Comparison of ENCODE assay signal across 15 cellular contexts in the genomic region with DNA sequence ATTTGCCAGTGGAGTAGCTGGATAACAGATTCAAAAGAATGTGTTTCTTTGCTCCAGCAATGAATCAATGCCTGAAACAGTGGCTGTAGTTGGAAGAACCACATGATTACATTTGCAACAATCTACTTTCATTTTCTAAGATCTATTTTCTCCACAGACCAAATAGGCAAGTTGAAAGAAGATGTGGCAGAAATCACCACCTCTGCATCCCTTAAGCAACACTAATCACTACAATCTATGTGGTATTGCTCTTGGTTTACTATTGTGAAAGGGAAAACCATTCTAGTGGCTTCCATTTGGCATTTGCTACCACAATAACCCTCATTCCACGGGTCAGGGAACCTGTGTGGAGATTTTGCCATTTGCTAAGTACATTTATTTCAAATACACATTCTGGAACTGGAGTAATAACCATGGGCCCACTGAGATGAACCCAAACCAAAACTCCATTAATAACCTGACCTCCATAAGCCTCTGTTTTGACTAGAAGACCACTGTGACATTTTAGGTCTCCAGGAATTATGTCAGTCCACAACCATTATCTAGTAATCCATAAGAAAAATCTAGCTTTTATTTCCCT.
DNase-seq lines count a peak whose midpoint lies in the region; ATAC-seq, FAIRE-seq and TF ChIP-seq lines count a peak whose summit lies in the region.
"Had no signal": no experiment of that assay in that cellular context is flagged by ENCODE, and none has a peak within 500 bp of the region (broad histone marks: within the 10 kb centered on the region; RNA-seq: fewer than 3 reads in every experiment).

No MANE protein-coding gene starts in this region.

- H3K9me3 ChIP-seq in DND-41 (ENCODE audit: insufficient read depth, low read length, severe bottlenecking) (no peaks in the 10 kb centered on the region), WERI-Rb-1 (ENCODE audit: severe bottlenecking) (peaks cover 2% of the 10 kb centered on the region), pancreas (no peaks in the 10 kb centered on the region)
- H3K9me3 ChIP-seq: prostate gland, tibial nerve had no signal

- H3K27ac ChIP-seq in DND-41 (ENCODE audit: low read length) (no peak overlapping the region; the same call in 1 of the 2 replicates), WERI-Rb-1 (peak overlapping the region; percentile 72), pancreas (no peak overlapping the region)
- H3K27ac ChIP-seq: cardiac muscle cell, prostate gland, tibial nerve had no signal

- no peak for FAIRE-seq in pancreas (lab: Jason Lieb, UNC)
- FAIRE-seq: H54 had no signal

- H3K27me3 ChIP-seq in DND-41 (ENCODE audit: insufficient read depth, low read length, poor library complexity), result no peaks in the 10 kb centered on the region
- H3K27me3 ChIP-seq in WERI-Rb-1 (ENCODE audit: insufficient read depth, low read depth, severe bottlenecking), result no peaks in the 10 kb centered on the region
- no peaks in the 10 kb centered on the region for H3K27me3 ChIP-seq in pancreas
- H3K27me3 ChIP-seq: cardiac muscle cell, heart left ventricle, tibial nerve had no signal

- H4K20me1 ChIP-seq in DND-41 (ENCODE audit: insufficient read depth, low read length), result no peaks in the 10 kb centered on the region

- H3K4me1 ChIP-seq in DND-41 (ENCODE audit: insufficient read depth, low read length), result peaks cover 17% of the 10 kb centered on the region
- H3K4me1 ChIP-seq in pancreas, result no peaks in the 10 kb centered on the region
- H3K4me1 ChIP-seq: prostate gland had no signal

- H3K4me3 ChIP-seq in DND-41 (ENCODE audit: low read depth in 1 of 2, low read length in 2 of 2) (peak overlapping the region in 1 of 2 experiments; percentile 25; a peak in 1 of 4 replicates), WERI-Rb-1 (ENCODE audit: low read depth, low read length) (no peak overlapping the region), pancreas (no peak overlapping the region)
- H3K4me3 ChIP-seq: cardiac muscle cell, heart left ventricle, prostate gland, tibial nerve had no signal

- ATAC-seq in DND-41 (ENCODE audit: insufficient read depth, low read depth), result peak; percentile 88
- ATAC-seq in HG02885 (IDR thresholded peaks at IDR 0.05; ENCODE audit: poor library complexity, unreplicated experiment), result peak; percentile 62
- ATAC-seq in GM21825 (IDR thresholded peaks at IDR 0.05; ENCODE audit: unreplicated experiment), result no peak
- ATAC-seq in pancreas, result no peak
- ATAC-seq: heart left ventricle had no signal

- 54 to 61% methylated on average over 1 of the region's 1 CpG for WGBS in pancreas, 2 donors

- H3K9ac ChIP-seq in DND-41 (ENCODE audit: low read depth, low read length), result no peak overlapping the region

- no peak for TF ChIP-seq CTCF in DND-41 (IDR thresholded peaks at IDR 0.05; ENCODE audit: borderline replicate concordance, extremely low read depth, low read length, poor library complexity, severe bottlenecking)
- TF ChIP-seq CTCF in WERI-Rb-1 (IDR thresholded peaks at IDR 0.05; ENCODE audit: low read depth, low read length), result no peak
- no peak for TF ChIP-seq CTCF in pancreas (IDR thresholded peaks at IDR 0.05)

- no peaks in the 10 kb centered on the region for H3K79me2 ChIP-seq in DND-41 (ENCODE audit: insufficient read depth, low read length)

- intact Hi-C loops in pancreas (cut with DNase I), result no loop called here

- DNase-seq in DND-41, result peak; percentile 12
- no peak for DNase-seq in WERI-Rb-1
- DNase-seq in myocyte (ENCODE audit: low read depth), result peak; percentile 85
- DNase-seq in DMS79 (lab: John Stamatoyannopoulos, UW), result no peak
- DNase-seq in COR-L47 (lab: John Stamatoyannopoulos, UW), result no peak
- no peak for DNase-seq in pancreas
- DNase-seq: activated CD4-positive, alpha-beta memory T cell treated with anti-CD3 and anti-CD28 coated beads, Interleukin-2, amount 10 ng/mL, durations not matched to agents 7 days and 5 days; heart left ventricle; KBM-7 had no signal

- H3K4me2 ChIP-seq in DND-41 (ENCODE audit: insufficient read depth, low read length), result peak overlapping the region; percentile 52

- H3K36me3 ChIP-seq in DND-41 (ENCODE audit: insufficient read depth, low read length) (no peaks in the 10 kb centered on the region), WERI-Rb-1 (no peaks in the 10 kb centered on the region), pancreas (no peaks in the 10 kb centered on the region)
- H3K36me3 ChIP-seq: cardiac muscle cell, heart left ventricle, prostate gland, tibial nerve had no signal

- peak overlapping the region; percentile 46; the same call in 1 of the 2 replicates for H2AFZ ChIP-seq in DND-41 (ENCODE audit: low read depth, low read length)

Comparison
In these comparisons a context has a peak if more than half of its experiments do, and no peak if none do; other contexts are left out.
1. ATAC-seq: peak in DND-41 (single experiment) and HG02885 (single experiment); none in GM21825 (single experiment) and pancreas (0 of 4).
2. DNase-seq: peak in DND-41 (single experiment) and myocyte (single experiment); none in WERI-Rb-1 (single experiment), DMS79 (single experiment), COR-L47 (single experiment) and pancreas (0 of 6).